ENCODE assay signal across 1 cellular context in genomic region chr11:85595285-85595884, GRCh38.
TF ChIP-seq lines count a peak whose summit lies in the region.

No MANE protein-coding gene starts in this region.

TF ChIP-seq in H1, 55 proteins besides CTCF, POLR2A, EP300 and RAD21 (continued from another document):
- no peak for TF ChIP-seq ASH2L (IDR thresholded peaks at IDR 0.05; ENCODE audit: low read length)
